Comparison of ENCODE assay signal across 16 cellular contexts in genomic region chr21:36235058-36235582, GRCh38.
DNase-seq lines count a peak whose midpoint lies in the region; ATAC-seq and TF ChIP-seq lines count a peak whose summit lies in the region.
"Had no signal": no experiment of that assay in that cellular context is flagged by ENCODE, and none has a peak within 500 bp of the region (broad histone marks: within the 10 kb centered on the region; RNA-seq: fewer than 3 reads in every experiment).

No MANE protein-coding gene starts in this region.

- intact Hi-C loops in Right ventricle myocardium inferior (cut with DNase I) (no loop called here), right lobe of liver (cut with DNase I) (no loop called here)

- H3K4me1 Mint-ChIP-seq in endodermal cell = peaks cover 11% of the 10 kb centered on the region

- H3K4me1 ChIP-seq in right atrium auricular region (peaks cover 0 to 10% of the 10 kb centered on the region in 2 donors), endodermal cell (ENCODE audit: control insufficient read depth, insufficient read depth, low read length) (no peaks in the 10 kb centered on the region), right lobe of liver (peaks cover 0 to 22% (median 8%) of the 10 kb centered on the region in 4 donors), upper lobe of left lung (peaks cover 0 to 18% (median 10%) of the 10 kb centered on the region in 4 donors)

- peak overlapping the region; percentile 89 for H3K27ac Mint-ChIP-seq in endodermal cell

- DNase-seq in Right ventricle myocardium inferior (ENCODE audit: missing footprints) = no peak
- no peak for DNase-seq in right atrium auricular region (ENCODE audit: low spot score)
- DNase-seq in endodermal cell = peak; percentile 70
- peak in 1 of 3 donors; percentile 56 for DNase-seq in right lobe of liver
- DNase-seq in upper lobe of left lung = peak in 1 of 2 donors; percentile 32
- DNase-seq in CD1c-positive myeloid dendritic cell (ENCODE audit: extremely low spot score) = no peak
- DNase-seq: activated naive CD4-positive, alpha-beta T cell treated with anti-CD3 and anti-CD28 coated beads, Interleukin-2, amount 10 ng/mL, durations not matched to agents 7 days and 5 days; CD4-positive, CD25-positive, alpha-beta regulatory T cell; DMS79 treated with DMSO at 0.1 percent for 48 hours; kidney glomerular epithelial cell; NCI-H1694; T-helper 17 cell had no signal

- TF ChIP-seq EP300 in upper lobe of left lung (IDR thresholded peaks at IDR 0.05) = no peak

- no peaks in the 10 kb centered on the region for H3K9me3 Mint-ChIP-seq in endodermal cell
- H3K9me3 Mint-ChIP-seq: activated naive CD4-positive, alpha-beta T cell treated with anti-CD3 and anti-CD28 coated beads, Interleukin-2, amount 10 ng/mL, durations not matched to agents 7 days and 5 days; CD4-positive, CD25-positive, alpha-beta regulatory T cell had no signal

- no peak overlapping the region for H3K9ac ChIP-seq in endodermal cell (ENCODE audit: extremely low read depth, low read length, poor library complexity, severe bottlenecking)

- TF ChIP-seq POLR2A in right lobe of liver (IDR thresholded peaks at IDR 0.05) (no peak), upper lobe of left lung (IDR thresholded peaks at IDR 0.05) (no peak)

- H3K36me3 ChIP-seq in right atrium auricular region = peaks cover 9% of the 10 kb centered on the region
- H3K36me3 ChIP-seq in endodermal cell (ENCODE audit: control insufficient read depth, insufficient read depth, low read length) = peaks cover 4% of the 10 kb centered on the region
- peaks cover 0 to 31% (median 1%) of the 10 kb centered on the region in 4 donors for H3K36me3 ChIP-seq in right lobe of liver
- H3K36me3 ChIP-seq in upper lobe of left lung = peaks cover 6 to 49% (median 31%) of the 10 kb centered on the region in 4 donors

- TF ChIP-seq CTCF in right atrium auricular region (IDR thresholded peaks at IDR 0.05) = no peak
- no peak for TF ChIP-seq CTCF in endodermal cell (conservative IDR thresholded peaks at IDR 0.05)
- TF ChIP-seq CTCF in right lobe of liver (IDR thresholded peaks at IDR 0.05) = no peak
- TF ChIP-seq CTCF in upper lobe of left lung (IDR thresholded peaks at IDR 0.05) = no peak

- H3K4me3 Mint-ChIP-seq in endodermal cell = no peak overlapping the region
- H3K4me3 Mint-ChIP-seq: activated naive CD4-positive, alpha-beta T cell treated with anti-CD3 and anti-CD28 coated beads, Interleukin-2, amount 10 ng/mL, durations not matched to agents 7 days and 5 days had no signal

- H3K27me3 ChIP-seq in right atrium auricular region (no peaks in the 10 kb centered on the region), endodermal cell (ENCODE audit: control insufficient read depth, insufficient read depth, low read length, poor library complexity, severe bottlenecking) (no peaks in the 10 kb centered on the region), right lobe of liver (no peaks in the 10 kb centered on the region), upper lobe of left lung (no peaks in the 10 kb centered on the region)
- H3K27me3 ChIP-seq: esophagus muscularis mucosa had no signal

- 62 to 71% methylated on average over 6 to 8 of the region's 8 CpGs for WGBS in endodermal cell (ENCODE audit: insufficient coverage in 1 of 2, insufficient read length in 1 of 2), 2 experiments
- WGBS in right lobe of liver (ENCODE audit: insufficient coverage, low coverage, low lambda C conversion rate, missing lambda C conversion rate) = 30% methylated on average over 6 of the region's 8 CpGs
- 69 to 77% methylated on average over 7 to 8 of the region's 8 CpGs for WGBS in upper lobe of left lung, 2 donors

- H3K4me3 ChIP-seq in right atrium auricular region = no peak overlapping the region
- H3K4me3 ChIP-seq in endodermal cell (ENCODE audit: low read length) = no peak overlapping the region
- no peak overlapping the region for H3K4me3 ChIP-seq in right lobe of liver
- H3K4me3 ChIP-seq in upper lobe of left lung = no peak overlapping the region
- H3K4me3 ChIP-seq: skin epidermis had no signal

- H3K27ac ChIP-seq in right atrium auricular region (no peak overlapping the region), endodermal cell (ENCODE audit: low read depth, low read length) (peak overlapping the region; percentile 5), right lobe of liver (no peak overlapping the region), upper lobe of left lung (peak overlapping the region in 3 of 4 donors; percentile 12 to 60 (median 22))
- H3K27ac ChIP-seq: esophagus muscularis mucosa had no signal

- H3K27me3 Mint-ChIP-seq in endodermal cell (ENCODE audit: insufficient read depth) = peaks cover 5% of the 10 kb centered on the region
- H3K27me3 Mint-ChIP-seq: activated naive CD4-positive, alpha-beta T cell treated with anti-CD3 and anti-CD28 coated beads, Interleukin-2, amount 10 ng/mL, durations not matched to agents 7 days and 5 days; CD4-positive, CD25-positive, alpha-beta regulatory T cell; T-helper 17 cell had no signal

- H3K9me3 ChIP-seq in right atrium auricular region = no peaks in the 10 kb centered on the region
- H3K9me3 ChIP-seq in endodermal cell (ENCODE audit: control insufficient read depth, low read length) = no peaks in the 10 kb centered on the region
- H3K9me3 ChIP-seq in right lobe of liver = no peaks in the 10 kb centered on the region
- H3K9me3 ChIP-seq in upper lobe of left lung = no peaks in the 10 kb centered on the region
- H3K9me3 ChIP-seq: esophagus muscularis mucosa had no signal

- peaks cover 4% of the 10 kb centered on the region for H3K36me3 Mint-ChIP-seq in endodermal cell (ENCODE audit: low read depth)

- ATAC-seq in Right ventricle myocardium inferior = peak; percentile 47
- peak; percentile 89 to 96 (median 90) for ATAC-seq in right lobe of liver
- ATAC-seq in upper lobe of left lung (ENCODE audit: low FRiP score in 2 of 2) = peak; percentile 24 to 63
- no peak for ATAC-seq in HG02884 (IDR thresholded peaks at IDR 0.05; ENCODE audit: unreplicated experiment)
- no peak for ATAC-seq in HG03196 (IDR thresholded peaks at IDR 0.05; ENCODE audit: unreplicated experiment)
- ATAC-seq: T-helper 17 cell had no signal

Comparison
In these comparisons a context has a peak if more than half of its experiments do, and no peak if none do; other contexts are left out.
1. ATAC-seq: peak in Right ventricle myocardium inferior (single experiment), right lobe of liver (4 of 4) and upper lobe of left lung (2 of 2); none in HG02884 (single experiment) and HG03196 (single experiment).
2. H3K27ac ChIP-seq: peak in endodermal cell (single experiment) and upper lobe of left lung (3 of 4); none in right atrium auricular region (0 of 2) and right lobe of liver (0 of 3).